Comparison of ENCODE assay signal across 1 cellular context in the genomic region with DNA sequence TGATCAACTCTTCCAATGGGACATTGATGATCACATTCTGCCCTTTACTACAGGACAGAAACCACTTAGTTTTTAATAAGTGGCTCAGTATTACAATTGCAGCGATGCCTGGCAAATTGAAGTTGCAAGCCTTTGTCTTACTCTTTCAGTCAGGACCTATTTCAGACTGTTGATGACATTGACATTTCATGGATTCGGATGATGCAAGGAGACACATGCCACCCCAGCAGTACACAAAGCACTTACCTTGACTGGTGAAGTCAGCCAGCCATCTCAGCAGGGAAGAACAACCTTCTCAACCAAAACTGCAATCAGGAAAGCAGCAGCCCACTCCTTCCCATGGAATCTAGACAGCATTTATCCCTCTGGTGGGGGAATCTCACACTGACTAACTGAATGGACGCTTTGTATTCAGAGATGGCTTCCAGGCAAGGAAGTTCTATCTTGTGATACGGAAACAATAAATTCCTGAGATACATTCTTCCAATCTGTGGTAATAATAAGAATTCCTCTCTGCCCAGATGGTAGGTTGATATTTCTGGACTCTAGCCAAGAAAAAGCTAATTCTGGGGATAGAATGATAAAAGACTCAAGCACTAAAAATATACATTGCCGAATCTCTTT.
TF ChIP-seq lines count a peak whose summit lies in the region.

No MANE protein-coding gene starts in this region.

TF ChIP-seq in IMR-90, 13 proteins besides CTCF, POLR2A, EP300 and RAD21 (continued from another document):
- TF ChIP-seq MXI1 (IDR thresholded peaks at IDR 0.05; ENCODE audit: borderline replicate concordance, low read depth, low read length): no peak
- TF ChIP-seq SMC3 (IDR thresholded peaks at IDR 0.05; ENCODE audit: low read depth, low read length): no peak
- TF ChIP-seq, protein P1, sequence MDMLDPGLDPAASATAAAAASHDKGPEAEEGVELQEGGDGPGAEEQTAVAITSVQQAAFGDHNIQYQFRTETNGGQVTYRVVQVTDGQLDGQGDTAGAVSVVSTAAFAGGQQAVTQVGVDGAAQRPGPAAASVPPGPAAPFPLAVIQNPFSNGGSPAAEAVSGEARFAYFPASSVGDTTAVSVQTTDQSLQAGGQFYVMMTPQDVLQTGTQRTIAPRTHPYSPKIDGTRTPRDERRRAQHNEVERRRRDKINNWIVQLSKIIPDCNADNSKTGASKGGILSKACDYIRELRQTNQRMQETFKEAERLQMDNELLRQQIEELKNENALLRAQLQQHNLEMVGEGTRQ (IDR thresholded peaks at IDR 0.05; ENCODE audit: low read depth, low read length): no peak
- no peak for TF ChIP-seq FOS (IDR thresholded peaks at IDR 0.05; ENCODE audit: low read depth, low read length)
- no peak for TF ChIP-seq NFE2L2 (IDR thresholded peaks at IDR 0.05; ENCODE audit: low read depth, low read length)
- no peak for TF ChIP-seq RCOR1 (IDR thresholded peaks at IDR 0.05; ENCODE audit: insufficient replicate concordance, low read length)
- no peak for TF ChIP-seq MAFK (IDR thresholded peaks at IDR 0.05; ENCODE audit: low read depth, low read length)
